Comparison of ENCODE assay signal across 23 cellular contexts in the genomic region with DNA sequence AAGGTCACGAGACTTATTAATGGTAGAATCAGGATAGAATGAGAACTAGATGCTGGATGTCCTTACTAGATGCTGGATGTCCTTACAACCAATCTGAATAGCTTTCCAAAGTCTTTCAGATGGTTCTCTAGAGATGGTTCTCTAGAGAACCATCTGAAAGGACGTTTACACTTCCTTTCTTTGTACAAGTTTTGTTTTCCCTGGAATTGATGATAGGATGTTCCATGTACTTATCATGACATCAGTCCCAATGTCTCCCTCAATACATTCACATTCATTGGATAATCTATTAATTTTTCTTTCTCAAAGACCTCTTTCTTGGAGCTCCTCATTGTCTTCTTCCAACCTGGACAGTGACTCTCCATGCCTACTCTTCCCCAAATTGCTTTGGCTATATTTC. TPM values are rescaled to one million over a fixed set of nuclear protein-coding genes. Genes with fewer than 3 reads are reported as not detected.
"Had no signal": no experiment of that assay in that cellular context is flagged by ENCODE, and none has a peak within 500 bp of the region (broad histone marks: within the 10 kb centered on the region; RNA-seq: fewer than 3 reads in every experiment).

No MANE protein-coding gene starts in this region.

- ATAC-seq: K562, Panc1, Right ventricle myocardium inferior had no signal

- H3K27ac Mint-ChIP-seq: activated B cell treated with CpG ODN at 0.5 μM for 24 hours; activated T-helper 2 cell treated with anti-CD3 and anti-CD28 coated beads, Interferon-gamma antibody, Interleukin-2, Interleukin-4, amounts not matched to agents 10 μg/mL and 5 μg/mL and 100 μg/mL, durations not matched to agents 14 hours and 24 hours and 36 hours had no signal

- H3K4me3 Mint-ChIP-seq: activated B cell treated with CpG ODN at 0.5 μM for 24 hours; activated T-cell treated with anti-CD3 and anti-CD28 coated beads, Interleukin-2, amount 50 U/mL, for 24 hours had no signal

- H3K4me3 ChIP-seq: cardiac muscle cell, K562, SK-N-MC had no signal

- H3K36me3 ChIP-seq: brain microvascular endothelial cell, cardiac muscle cell had no signal

- H3K4me1 Mint-ChIP-seq: activated B cell treated with CpG ODN at 0.5 μM for 24 hours had no signal

- H3K27ac ChIP-seq: brain microvascular endothelial cell, cardiac muscle cell, SK-N-MC had no signal

- DNase-seq: activated B cell treated with CpG ODN at 0.5 μM for 24 hours; activated CD4-positive, alpha-beta T cell treated with anti-CD3 and anti-CD28 coated beads for 1 hour; activated gamma-delta T cell treated with Interleukin-2 at 50 U/mL for 16 hours; activated naive CD4-positive, alpha-beta T cell treated with anti-CD3 and anti-CD28 coated beads, Interleukin-2, amount 50 U/mL, for 16 hours; activated T-cell treated with anti-CD3 and anti-CD28 coated beads, Interleukin-2, amount 50 U/mL, for 24 hours; brain microvascular endothelial cell; Karpas-422; NCI-H1105 treated with DMSO at 0.1 percent for 48 hours; NCI-H1436 treated with DMSO at 0.1 percent for 48 hours; NCI-H187; NCI-H2081; NCI-H510A treated with DMSO at 0.1 percent for 48 hours; NCI-H69; NK-92 treated with Interleukin-12 subunit alpha and Interleukin-12 subunit beta, amount 100 ng/mL, for 24 hours; OCI-M1; RPMI8226; T-helper 9 cell had no signal

RNA-seq across cellular contexts. Expression of a gene that starts 28.2 kb away (rescaled TPM):
- total RNA-seq: cardiac muscle cell, K562, Right ventricle myocardium inferior had no signal
